ENCODE assay signal across 7 cellular contexts in genomic region chr6:20946037-20946436, GRCh38.
DNase-seq lines count a peak whose midpoint lies in the region; ATAC-seq and TF ChIP-seq lines count a peak whose summit lies in the region.

No MANE protein-coding gene starts in this region.

- intact Hi-C loops in natural killer cell (cut with micrococcal nuclease): no loop called here
- intact Hi-C loops in left ventricle myocardium inferior (cut with micrococcal nuclease): no loop called here
- intact Hi-C loops in Right ventricle myocardium inferior (cut with DNase I): no loop called here

- H3K27ac ChIP-seq in OCI-LY3 (ENCODE audit: low read length) (no peak overlapping the region), left ventricle myocardium inferior (replicated peaks) (no peak overlapping the region)

- H3K27me3 ChIP-seq in OCI-LY3 (ENCODE audit: low read depth, low read length) (no peaks in the 10 kb centered on the region), left ventricle myocardium inferior (ENCODE audit: low read depth) (no peaks in the 10 kb centered on the region)

- H3K4me1 Mint-ChIP-seq in natural killer cell: peaks cover 6 to 13% of the 10 kb centered on the region in 2 donors

- no peaks in the 10 kb centered on the region for H4K20me1 ChIP-seq in OCI-LY3 (ENCODE audit: insufficient read depth, low read length)

- peaks cover 5 to 6% of the 10 kb centered on the region in 2 donors for H3K9me3 Mint-ChIP-seq in natural killer cell

- no peaks in the 10 kb centered on the region for H3K27me3 Mint-ChIP-seq in natural killer cell (ENCODE audit: low read depth in 2 of 2)

- H3K4me3 Mint-ChIP-seq in natural killer cell: no peak overlapping the region

- peak; percentile 15; the same call in 1 of the 2 replicates for TF ChIP-seq CTCF in OCI-LY3 (IDR thresholded peaks at IDR 0.05; ENCODE audit: low read depth, low read length)
- TF ChIP-seq CTCF in natural killer cell (IDR thresholded peaks at IDR 0.05): no peak
- TF ChIP-seq CTCF in left ventricle myocardium inferior (IDR thresholded peaks at IDR 0.05; ENCODE audit: borderline replicate concordance): no peak

- H3K4me2 ChIP-seq in OCI-LY3 (ENCODE audit: low read length): no peak overlapping the region

- peak; percentile 98 for ATAC-seq in GM18870 (IDR thresholded peaks at IDR 0.05; ENCODE audit: unreplicated experiment)
- peak; percentile 88 for ATAC-seq in HG02642 (IDR thresholded peaks at IDR 0.05; ENCODE audit: poor library complexity, unreplicated experiment)
- ATAC-seq in natural killer cell: peak; percentile 5 to 65 (median 40)
- ATAC-seq in Right ventricle myocardium inferior: no peak

- H3K9ac ChIP-seq in OCI-LY3 (ENCODE audit: low read length): no peak overlapping the region

- no peaks in the 10 kb centered on the region for H3K79me2 ChIP-seq in OCI-LY3 (ENCODE audit: low read length)

- H3K9me3 ChIP-seq in OCI-LY3 (ENCODE audit: insufficient read depth, low read length) (no peaks in the 10 kb centered on the region), left ventricle myocardium inferior (replicated peaks) (peaks cover 17% of the 10 kb centered on the region)

- H3K4me3 ChIP-seq in OCI-LY3 (ENCODE audit: low read length): no peak overlapping the region
- no peak overlapping the region for H3K4me3 ChIP-seq in left ventricle myocardium inferior

- H3K36me3 ChIP-seq in OCI-LY3 (replicated peaks; ENCODE audit: low read depth, low read length) (no peaks in the 10 kb centered on the region), left ventricle myocardium inferior (no peaks in the 10 kb centered on the region)

- no peak for DNase-seq in natural killer cell
- no peak for DNase-seq in left ventricle myocardium inferior
- no peak for DNase-seq in Right ventricle myocardium inferior (ENCODE audit: missing footprints)
- no peak for DNase-seq in NCI-H2196 (lab: John Stamatoyannopoulos, UW; ENCODE audit: unreplicated experiment)

- H3K4me1 ChIP-seq in OCI-LY3 (ENCODE audit: low read length) (peaks cover 7% of the 10 kb centered on the region; the same call in 1 of the 2 replicates), left ventricle myocardium inferior (no peaks in the 10 kb centered on the region)

- no peak overlapping the region for H2AFZ ChIP-seq in OCI-LY3 (ENCODE audit: low read depth, low read length)

- peak overlapping the region in 1 of 2 donors; percentile 7 for H3K27ac Mint-ChIP-seq in natural killer cell

- peaks cover 15% of the 10 kb centered on the region for H3K36me3 Mint-ChIP-seq in natural killer cell
